1 cellular context compared by ENCODE assay signal in the genomic region with DNA sequence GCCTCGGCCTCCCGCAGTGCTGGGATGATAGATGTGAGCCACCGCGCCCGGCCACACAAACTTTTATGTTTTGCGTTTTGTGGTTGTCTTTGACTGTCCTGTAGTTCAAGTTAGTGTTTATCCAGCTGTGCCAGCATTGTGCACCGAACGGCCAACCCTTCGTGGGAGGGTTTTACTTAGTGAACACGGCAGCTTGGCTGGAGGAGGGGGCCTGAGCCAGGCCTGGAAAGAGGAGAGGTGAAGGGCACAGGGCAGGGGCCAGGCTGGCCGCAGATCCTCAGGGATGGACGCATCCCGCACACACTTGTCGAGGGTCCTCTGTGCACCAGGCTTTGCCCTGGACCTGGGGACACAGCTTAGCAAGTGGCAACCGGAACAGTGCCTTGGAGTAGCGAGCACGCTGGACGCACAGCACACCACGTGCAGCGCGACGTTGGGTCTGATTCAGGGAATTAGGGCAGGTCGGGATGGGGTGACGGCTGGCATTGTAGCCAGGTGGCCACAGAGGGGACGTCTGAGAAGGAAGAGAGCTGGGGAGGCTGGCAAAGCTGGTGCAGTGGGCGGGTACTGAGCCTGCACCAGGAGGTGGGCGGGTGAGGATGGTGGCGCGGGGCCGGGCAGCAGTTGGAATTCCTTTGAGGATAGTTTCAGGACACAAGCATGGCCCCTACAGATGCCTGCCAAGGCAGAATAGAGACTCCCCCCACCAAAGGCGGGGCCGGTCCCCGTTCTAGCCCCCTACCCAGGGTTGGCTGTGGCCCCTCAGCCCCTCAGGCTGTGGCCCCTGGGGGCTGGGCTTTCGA.
TF ChIP-seq lines count a peak whose summit lies in the region.

No MANE protein-coding gene starts in this region.

TF ChIP-seq in WTC11, 78 proteins besides CTCF, POLR2A, EP300 and RAD21 (continued from another document):
- TF ChIP-seq, protein P1, sequence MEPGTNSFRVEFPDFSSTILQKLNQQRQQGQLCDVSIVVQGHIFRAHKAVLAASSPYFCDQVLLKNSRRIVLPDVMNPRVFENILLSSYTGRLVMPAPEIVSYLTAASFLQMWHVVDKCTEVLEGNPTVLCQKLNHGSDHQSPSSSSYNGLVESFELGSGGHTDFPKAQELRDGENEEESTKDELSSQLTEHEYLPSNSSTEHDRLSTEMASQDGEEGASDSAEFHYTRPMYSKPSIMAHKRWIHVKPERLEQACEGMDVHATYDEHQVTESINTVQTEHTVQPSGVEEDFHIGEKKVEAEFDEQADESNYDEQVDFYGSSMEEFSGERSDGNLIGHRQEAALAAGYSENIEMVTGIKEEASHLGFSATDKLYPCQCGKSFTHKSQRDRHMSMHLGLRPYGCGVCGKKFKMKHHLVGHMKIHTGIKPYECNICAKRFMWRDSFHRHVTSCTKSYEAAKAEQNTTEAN (CRISPR knock-in tag; IDR thresholded peaks at IDR 0.05), result no peak
- TF ChIP-seq FOXK1 (CRISPR knock-in tag; IDR thresholded peaks at IDR 0.05), result no peak
- no peak for TF ChIP-seq AFF4 (CRISPR knock-in tag; IDR thresholded peaks at IDR 0.05; ENCODE audit: borderline replicate concordance)
- TF ChIP-seq, protein P2, sequence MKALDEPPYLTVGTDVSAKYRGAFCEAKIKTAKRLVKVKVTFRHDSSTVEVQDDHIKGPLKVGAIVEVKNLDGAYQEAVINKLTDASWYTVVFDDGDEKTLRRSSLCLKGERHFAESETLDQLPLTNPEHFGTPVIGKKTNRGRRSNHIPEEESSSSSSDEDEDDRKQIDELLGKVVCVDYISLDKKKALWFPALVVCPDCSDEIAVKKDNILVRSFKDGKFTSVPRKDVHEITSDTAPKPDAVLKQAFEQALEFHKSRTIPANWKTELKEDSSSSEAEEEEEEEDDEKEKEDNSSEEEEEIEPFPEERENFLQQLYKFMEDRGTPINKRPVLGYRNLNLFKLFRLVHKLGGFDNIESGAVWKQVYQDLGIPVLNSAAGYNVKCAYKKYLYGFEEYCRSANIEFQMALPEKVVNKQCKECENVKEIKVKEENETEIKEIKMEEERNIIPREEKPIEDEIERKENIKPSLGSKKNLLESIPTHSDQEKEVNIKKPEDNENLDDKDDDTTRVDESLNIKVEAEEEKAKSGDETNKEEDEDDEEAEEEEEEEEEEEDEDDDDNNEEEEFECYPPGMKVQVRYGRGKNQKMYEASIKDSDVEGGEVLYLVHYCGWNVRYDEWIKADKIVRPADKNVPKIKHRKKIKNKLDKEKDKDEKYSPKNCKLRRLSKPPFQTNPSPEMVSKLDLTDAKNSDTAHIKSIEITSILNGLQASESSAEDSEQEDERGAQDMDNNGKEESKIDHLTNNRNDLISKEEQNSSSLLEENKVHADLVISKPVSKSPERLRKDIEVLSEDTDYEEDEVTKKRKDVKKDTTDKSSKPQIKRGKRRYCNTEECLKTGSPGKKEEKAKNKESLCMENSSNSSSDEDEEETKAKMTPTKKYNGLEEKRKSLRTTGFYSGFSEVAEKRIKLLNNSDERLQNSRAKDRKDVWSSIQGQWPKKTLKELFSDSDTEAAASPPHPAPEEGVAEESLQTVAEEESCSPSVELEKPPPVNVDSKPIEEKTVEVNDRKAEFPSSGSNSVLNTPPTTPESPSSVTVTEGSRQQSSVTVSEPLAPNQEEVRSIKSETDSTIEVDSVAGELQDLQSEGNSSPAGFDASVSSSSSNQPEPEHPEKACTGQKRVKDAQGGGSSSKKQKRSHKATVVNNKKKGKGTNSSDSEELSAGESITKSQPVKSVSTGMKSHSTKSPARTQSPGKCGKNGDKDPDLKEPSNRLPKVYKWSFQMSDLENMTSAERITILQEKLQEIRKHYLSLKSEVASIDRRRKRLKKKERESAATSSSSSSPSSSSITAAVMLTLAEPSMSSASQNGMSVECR (CRISPR knock-in tag; IDR thresholded peaks at IDR 0.05; ENCODE audit: borderline replicate concordance), result no peak
- no peak for TF ChIP-seq SMAD4 (CRISPR knock-in tag; IDR thresholded peaks at IDR 0.05)
- no peak for TF ChIP-seq ZNF423 (CRISPR knock-in tag; IDR thresholded peaks at IDR 0.05)
- TF ChIP-seq, protein P3, sequence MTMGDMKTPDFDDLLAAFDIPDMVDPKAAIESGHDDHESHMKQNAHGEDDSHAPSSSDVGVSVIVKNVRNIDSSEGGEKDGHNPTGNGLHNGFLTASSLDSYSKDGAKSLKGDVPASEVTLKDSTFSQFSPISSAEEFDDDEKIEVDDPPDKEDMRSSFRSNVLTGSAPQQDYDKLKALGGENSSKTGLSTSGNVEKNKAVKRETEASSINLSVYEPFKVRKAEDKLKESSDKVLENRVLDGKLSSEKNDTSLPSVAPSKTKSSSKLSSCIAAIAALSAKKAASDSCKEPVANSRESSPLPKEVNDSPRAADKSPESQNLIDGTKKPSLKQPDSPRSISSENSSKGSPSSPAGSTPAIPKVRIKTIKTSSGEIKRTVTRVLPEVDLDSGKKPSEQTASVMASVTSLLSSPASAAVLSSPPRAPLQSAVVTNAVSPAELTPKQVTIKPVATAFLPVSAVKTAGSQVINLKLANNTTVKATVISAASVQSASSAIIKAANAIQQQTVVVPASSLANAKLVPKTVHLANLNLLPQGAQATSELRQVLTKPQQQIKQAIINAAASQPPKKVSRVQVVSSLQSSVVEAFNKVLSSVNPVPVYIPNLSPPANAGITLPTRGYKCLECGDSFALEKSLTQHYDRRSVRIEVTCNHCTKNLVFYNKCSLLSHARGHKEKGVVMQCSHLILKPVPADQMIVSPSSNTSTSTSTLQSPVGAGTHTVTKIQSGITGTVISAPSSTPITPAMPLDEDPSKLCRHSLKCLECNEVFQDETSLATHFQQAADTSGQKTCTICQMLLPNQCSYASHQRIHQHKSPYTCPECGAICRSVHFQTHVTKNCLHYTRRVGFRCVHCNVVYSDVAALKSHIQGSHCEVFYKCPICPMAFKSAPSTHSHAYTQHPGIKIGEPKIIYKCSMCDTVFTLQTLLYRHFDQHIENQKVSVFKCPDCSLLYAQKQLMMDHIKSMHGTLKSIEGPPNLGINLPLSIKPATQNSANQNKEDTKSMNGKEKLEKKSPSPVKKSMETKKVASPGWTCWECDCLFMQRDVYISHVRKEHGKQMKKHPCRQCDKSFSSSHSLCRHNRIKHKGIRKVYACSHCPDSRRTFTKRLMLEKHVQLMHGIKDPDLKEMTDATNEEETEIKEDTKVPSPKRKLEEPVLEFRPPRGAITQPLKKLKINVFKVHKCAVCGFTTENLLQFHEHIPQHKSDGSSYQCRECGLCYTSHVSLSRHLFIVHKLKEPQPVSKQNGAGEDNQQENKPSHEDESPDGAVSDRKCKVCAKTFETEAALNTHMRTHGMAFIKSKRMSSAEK (CRISPR knock-in tag; IDR thresholded peaks at IDR 0.05; ENCODE audit: borderline replicate concordance), result no peak
- TF ChIP-seq, protein P4, sequence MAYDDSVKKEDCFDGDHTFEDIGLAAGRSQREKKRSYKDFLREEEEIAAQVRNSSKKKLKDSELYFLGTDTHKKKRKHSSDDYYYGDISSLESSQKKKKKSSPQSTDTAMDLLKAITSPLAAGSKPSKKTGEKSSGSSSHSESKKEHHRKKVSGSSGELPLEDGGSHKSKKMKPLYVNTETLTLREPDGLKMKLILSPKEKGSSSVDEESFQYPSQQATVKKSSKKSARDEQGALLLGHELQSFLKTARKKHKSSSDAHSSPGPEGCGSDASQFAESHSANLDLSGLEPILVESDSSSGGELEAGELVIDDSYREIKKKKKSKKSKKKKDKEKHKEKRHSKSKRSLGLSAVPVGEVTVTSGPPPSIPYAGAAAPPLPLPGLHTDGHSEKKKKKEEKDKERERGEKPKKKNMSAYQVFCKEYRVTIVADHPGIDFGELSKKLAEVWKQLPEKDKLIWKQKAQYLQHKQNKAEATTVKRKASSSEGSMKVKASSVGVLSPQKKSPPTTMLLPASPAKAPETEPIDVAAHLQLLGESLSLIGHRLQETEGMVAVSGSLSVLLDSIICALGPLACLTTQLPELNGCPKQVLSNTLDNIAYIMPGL (CRISPR knock-in tag; IDR thresholded peaks at IDR 0.05), result no peak
- no peak for TF ChIP-seq ZNF281 (CRISPR knock-in tag; IDR thresholded peaks at IDR 0.05)
- TF ChIP-seq, protein P5, sequence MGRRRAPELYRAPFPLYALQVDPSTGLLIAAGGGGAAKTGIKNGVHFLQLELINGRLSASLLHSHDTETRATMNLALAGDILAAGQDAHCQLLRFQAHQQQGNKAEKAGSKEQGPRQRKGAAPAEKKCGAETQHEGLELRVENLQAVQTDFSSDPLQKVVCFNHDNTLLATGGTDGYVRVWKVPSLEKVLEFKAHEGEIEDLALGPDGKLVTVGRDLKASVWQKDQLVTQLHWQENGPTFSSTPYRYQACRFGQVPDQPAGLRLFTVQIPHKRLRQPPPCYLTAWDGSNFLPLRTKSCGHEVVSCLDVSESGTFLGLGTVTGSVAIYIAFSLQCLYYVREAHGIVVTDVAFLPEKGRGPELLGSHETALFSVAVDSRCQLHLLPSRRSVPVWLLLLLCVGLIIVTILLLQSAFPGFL (CRISPR knock-in tag; IDR thresholded peaks at IDR 0.05; ENCODE audit: borderline replicate concordance), result no peak
- TF ChIP-seq, protein P6, sequence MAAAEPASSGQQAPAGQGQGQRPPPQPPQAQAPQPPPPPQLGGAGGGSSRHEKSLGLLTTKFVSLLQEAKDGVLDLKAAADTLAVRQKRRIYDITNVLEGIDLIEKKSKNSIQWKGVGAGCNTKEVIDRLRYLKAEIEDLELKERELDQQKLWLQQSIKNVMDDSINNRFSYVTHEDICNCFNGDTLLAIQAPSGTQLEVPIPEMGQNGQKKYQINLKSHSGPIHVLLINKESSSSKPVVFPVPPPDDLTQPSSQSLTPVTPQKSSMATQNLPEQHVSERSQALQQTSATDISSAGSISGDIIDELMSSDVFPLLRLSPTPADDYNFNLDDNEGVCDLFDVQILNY (CRISPR knock-in tag; IDR thresholded peaks at IDR 0.05), result no peak
- TF ChIP-seq TCF7 (CRISPR knock-in tag; IDR thresholded peaks at IDR 0.05; ENCODE audit: low read depth), result no peak
- TF ChIP-seq ZNF671 (CRISPR knock-in tag; IDR thresholded peaks at IDR 0.05), result no peak
- TF ChIP-seq IRF2 (CRISPR knock-in tag; IDR thresholded peaks at IDR 0.05; ENCODE audit: borderline replicate concordance, low read depth), result no peak
- no peak for TF ChIP-seq SOX15 (CRISPR knock-in tag; IDR thresholded peaks at IDR 0.05)
